ENCODE assay signal across 26 cellular contexts in the genomic region with DNA sequence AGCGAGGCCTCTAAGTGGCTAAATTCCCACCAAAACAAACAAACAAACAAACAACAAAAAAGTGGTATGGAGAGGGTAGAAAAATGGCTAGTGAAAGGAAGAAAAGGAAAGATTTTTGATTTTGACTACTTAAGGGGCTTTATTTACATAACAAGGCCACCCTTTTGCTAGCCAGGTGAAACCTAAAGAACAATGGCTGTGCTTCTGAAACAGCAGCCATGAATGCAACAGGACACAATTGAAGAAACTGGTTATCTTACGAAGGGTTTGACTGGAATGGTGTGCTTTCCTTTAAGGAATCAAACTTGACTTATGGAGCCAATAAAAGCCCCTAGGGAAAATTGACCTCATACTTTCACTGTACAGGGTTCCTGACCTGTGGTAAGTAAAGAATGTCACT.
"Had no signal": no experiment of that assay in that cellular context is flagged by ENCODE, and none has a peak within 500 bp of the region (broad histone marks: within the 10 kb centered on the region; RNA-seq: fewer than 3 reads in every experiment).

No MANE protein-coding gene starts in this region.

- H3K36me3 ChIP-seq: lower lobe of right lung, neural progenitor cell, neutrophil, right atrium auricular region, right lobe of liver, tibial nerve, upper lobe of right lung had no signal

- H3K36me3 Mint-ChIP-seq: naive B cell; natural killer cell; neural progenitor cell; stimulated activated memory B cell treated with anti-CD40 and anti-IgM and Interleukin-4, amounts not matched to agents 10 μg/mL and 1 μg/mL and 100 μg/mL, for 72 hours had no signal

- H2AFZ ChIP-seq: neural progenitor cell, parathyroid adenoma had no signal

- H3K27ac ChIP-seq: lower lobe of right lung, neural progenitor cell, neutrophil, parathyroid adenoma, right atrium auricular region, right lobe of liver, tibial nerve, upper lobe of right lung had no signal

- H3K27me3 ChIP-seq: neural progenitor cell, right atrium auricular region, right lobe of liver, tibial nerve had no signal

- H3K79me2 ChIP-seq: parathyroid adenoma had no signal

- H3K9me3 ChIP-seq: lower lobe of right lung, neutrophil, right lobe of liver, upper lobe of right lung had no signal

- H3K4me1 Mint-ChIP-seq: naive B cell; natural killer cell; nephron progenitor cell; neural progenitor cell; stimulated activated memory B cell treated with anti-CD40 and anti-IgM and Interleukin-4, amounts not matched to agents 10 μg/mL and 1 μg/mL and 100 μg/mL, for 72 hours; stimulated activated naive CD8-positive, alpha-beta T cell treated with anti-CD3 and anti-CD28 coated beads, Interleukin-15, amount 100 ng/mL, for 72 hours had no signal

- DNase-seq: hippocampal formation; islet precursor cell; left ventricle myocardium superior; lower lobe of right lung; mammary epithelial cell; mesenchymal stem cell; naive B cell; natural killer cell; nephron progenitor cell; occipital lobe; right lobe of liver; stimulated activated CD4-positive, alpha-beta T cell treated with anti-CD3 and anti-CD28 coated beads, Interleukin-1b, Interleukin-23, amount 100 ng/mL, for 48 hours; stimulated activated CD4-positive, alpha-beta T cell treated with anti-CD3 and anti-CD28 coated beads, Interleukin-2, amount 100 ng/mL, for 48 hours; stimulated activated CD4-positive, alpha-beta T cell treated with anti-CD3 and anti-CD28 coated beads, Interleukin-4, amount 100 ng/mL, for 4 hours; stimulated activated CD8-positive, alpha-beta memory T cell treated with anti-CD3 and anti-CD28 coated beads, Interleukin-4, amount 100 ng/mL, for 48 hours; stimulated activated naive CD4-positive, alpha-beta T cell treated with Interleukin-2 at 50 U/mL for 16 hours; stimulated activated naive CD8-positive, alpha-beta T cell treated with anti-CD3 and anti-CD28 coated beads, Interleukin-15, amount 100 ng/mL, for 72 hours; substantia nigra; upper lobe of right lung had no signal

- H3K4me2 ChIP-seq: neural progenitor cell, smooth muscle cell had no signal

- H3K4me3 ChIP-seq: lower lobe of right lung, neural progenitor cell, right atrium auricular region, right lobe of liver, smooth muscle cell, tibial nerve, upper lobe of right lung had no signal

- H3K4me3 Mint-ChIP-seq: naive B cell; natural killer cell; nephron progenitor cell; neural progenitor cell; stimulated activated memory B cell treated with anti-CD40 and anti-IgM and Interleukin-4, amounts not matched to agents 10 μg/mL and 1 μg/mL and 100 μg/mL, for 72 hours; stimulated activated naive CD8-positive, alpha-beta T cell treated with anti-CD3 and anti-CD28 coated beads, Interleukin-15, amount 100 ng/mL, for 72 hours had no signal

- H3K9me3 Mint-ChIP-seq: natural killer cell had no signal

- H3K4me1 ChIP-seq: lower lobe of right lung, neural progenitor cell, parathyroid adenoma, right atrium auricular region, right lobe of liver, tibial nerve, upper lobe of right lung had no signal

- H3K9ac ChIP-seq: neural progenitor cell, parathyroid adenoma had no signal

- H3K27ac Mint-ChIP-seq: naive B cell; natural killer cell; nephron progenitor cell; neural progenitor cell; stimulated activated memory B cell treated with anti-CD40 and anti-IgM and Interleukin-4, amounts not matched to agents 10 μg/mL and 1 μg/mL and 100 μg/mL, for 72 hours; stimulated activated naive CD8-positive, alpha-beta T cell treated with anti-CD3 and anti-CD28 coated beads, Interleukin-15, amount 100 ng/mL, for 72 hours had no signal
